Comparison of ENCODE assay signal across 8 cellular contexts in the genomic region with DNA sequence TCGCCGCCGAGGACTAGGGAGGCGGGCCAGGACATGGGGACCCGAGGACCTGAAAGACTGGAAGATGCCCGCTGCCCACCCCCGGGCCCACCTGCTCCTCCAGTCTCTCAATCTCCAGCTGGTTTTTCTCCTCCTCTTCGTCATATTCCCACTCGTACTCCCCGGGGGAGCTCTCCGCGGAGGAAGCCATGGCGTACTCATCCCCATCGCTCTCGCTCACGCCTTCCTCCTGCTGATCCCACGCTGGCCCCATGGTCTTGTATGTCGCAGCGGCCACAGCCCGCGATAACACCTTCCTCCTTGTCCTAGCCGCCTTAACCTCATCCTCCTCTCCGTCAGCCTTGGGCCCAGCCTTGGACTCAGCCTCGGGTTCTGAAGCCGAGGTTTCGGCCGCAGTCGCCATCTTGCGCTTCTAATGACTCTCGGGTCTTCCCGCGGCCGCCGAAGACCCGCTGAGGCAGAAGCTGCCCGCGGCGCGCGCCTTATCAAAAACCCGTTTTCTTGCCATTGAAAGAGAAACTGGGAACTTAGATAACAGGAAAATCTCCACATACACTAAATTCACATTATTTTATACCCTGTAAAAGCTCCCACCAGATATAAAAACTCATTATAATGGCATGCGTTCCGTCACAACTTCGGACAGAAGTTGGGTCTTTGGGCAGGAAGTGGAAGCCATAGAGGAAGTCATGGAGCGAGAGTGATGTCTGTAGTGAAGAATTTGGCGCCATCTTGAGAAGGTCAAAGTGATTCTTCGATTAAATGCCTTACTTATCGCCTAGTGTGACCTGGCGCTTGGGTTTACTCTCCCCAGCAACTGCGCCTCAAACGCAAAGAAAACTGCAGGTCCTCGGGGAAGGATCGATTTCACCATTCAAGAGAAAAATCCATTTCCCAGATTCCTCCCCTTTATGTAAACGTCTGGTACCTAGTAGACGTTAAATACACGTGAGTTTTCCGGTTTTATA. TPM values are rescaled to one million over a fixed set of nuclear protein-coding genes. Genes with fewer than 3 reads are reported as not detected.
A peak's percentile ranks its signal among the peaks of the same experiment; 100 is the strongest.
DNase-seq lines count a peak whose midpoint lies in the region; ATAC-seq and TF ChIP-seq lines count a peak whose summit lies in the region.

A gene with protein sequence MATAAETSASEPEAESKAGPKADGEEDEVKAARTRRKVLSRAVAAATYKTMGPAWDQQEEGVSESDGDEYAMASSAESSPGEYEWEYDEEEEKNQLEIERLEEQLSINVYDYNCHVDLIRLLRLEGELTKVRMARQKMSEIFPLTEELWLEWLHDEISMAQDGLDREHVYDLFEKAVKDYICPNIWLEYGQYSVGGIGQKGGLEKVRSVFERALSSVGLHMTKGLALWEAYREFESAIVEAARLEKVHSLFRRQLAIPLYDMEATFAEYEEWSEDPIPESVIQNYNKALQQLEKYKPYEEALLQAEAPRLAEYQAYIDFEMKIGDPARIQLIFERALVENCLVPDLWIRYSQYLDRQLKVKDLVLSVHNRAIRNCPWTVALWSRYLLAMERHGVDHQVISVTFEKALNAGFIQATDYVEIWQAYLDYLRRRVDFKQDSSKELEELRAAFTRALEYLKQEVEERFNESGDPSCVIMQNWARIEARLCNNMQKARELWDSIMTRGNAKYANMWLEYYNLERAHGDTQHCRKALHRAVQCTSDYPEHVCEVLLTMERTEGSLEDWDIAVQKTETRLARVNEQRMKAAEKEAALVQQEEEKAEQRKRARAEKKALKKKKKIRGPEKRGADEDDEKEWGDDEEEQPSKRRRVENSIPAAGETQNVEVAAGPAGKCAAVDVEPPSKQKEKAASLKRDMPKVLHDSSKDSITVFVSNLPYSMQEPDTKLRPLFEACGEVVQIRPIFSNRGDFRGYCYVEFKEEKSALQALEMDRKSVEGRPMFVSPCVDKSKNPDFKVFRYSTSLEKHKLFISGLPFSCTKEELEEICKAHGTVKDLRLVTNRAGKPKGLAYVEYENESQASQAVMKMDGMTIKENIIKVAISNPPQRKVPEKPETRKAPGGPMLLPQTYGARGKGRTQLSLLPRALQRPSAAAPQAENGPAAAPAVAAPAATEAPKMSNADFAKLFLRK (minus strand): TSS at position 422 of the 968 bp plus-strand sequence. CDS start 19 bp downstream, at position 403.

- DNase-seq in DMS 273 treated with DMSO at 0.1 percent for 48 hours (lab: John Stamatoyannopoulos, UW) (peak; percentile 80), PC-9 (peak; percentile 71 to 79), erythroblast (lab: John Stamatoyannopoulos, UW) (peak; percentile 94 to 97), mucosa of gallbladder (ENCODE audit: low spot score) (peak; percentile 86)
- peak; percentile 84 for DNase-seq in activated T-cell treated with anti-CD3 and anti-CD28 coated beads, Interleukin-2, amount 50 U/mL, for 1 hour
- DNase-seq in stimulated activated CD8-positive, alpha-beta memory T cell treated with anti-CD3 and anti-CD28 coated beads, Interleukin-4, amount 100 ng/mL, for 24 hours (ENCODE audit: low read depth), result peak; percentile 71

- TF ChIP-seq POLR2A in erythroblast (IDR thresholded peaks at IDR 0.05; ENCODE audit: low read length), result peak; percentile 87

- H3K9me2 ChIP-seq in PC-9 (ENCODE audit: insufficient read depth), result no peaks in the 10 kb centered on the region

- peak; percentile 39 for ATAC-seq in GM21528 (IDR thresholded peaks at IDR 0.05; ENCODE audit: low FRiP score, unreplicated experiment)

- H3K9me3 ChIP-seq in PC-9 (ENCODE audit: insufficient read depth, low read depth), result no peaks in the 10 kb centered on the region

- H2AFZ ChIP-seq in PC-9, result peak within 1 kb of the TSS; percentile 93

- TF ChIP-seq RAD21 in Ishikawa (IDR thresholded peaks at IDR 0.05; ENCODE audit: low read depth), result no peak

- H3K36me3 ChIP-seq in PC-9 (ENCODE audit: low read depth), result peaks cover 15% of the 10 kb centered on the region; the same call in 1 of the 2 replicates

- H3K79me2 ChIP-seq in PC-9 (ENCODE audit: low read depth), result peaks cover 70% of the 10 kb centered on the region

- peaks cover 23% of the 10 kb centered on the region for H3K4me1 ChIP-seq in PC-9 (replicated peaks; ENCODE audit: insufficient read depth)

- H4K20me1 ChIP-seq in PC-9 (ENCODE audit: insufficient read depth), result peaks cover 32% of the 10 kb centered on the region

- POLR2A ChIA-PET in PC-9 (lab: Charles Lee; ENCODE audit: unreplicated experiment), result interaction anchor here (0.5 kb wide), 1 partner anchor 1011 kb away, joined by 5 read pairs; no protein-coding TSS in a partner anchor

- CTCF ChIA-PET in PC-9 (lab: Charles Lee), result interaction anchor here (0.7 kb wide), 1 partner anchor 267 kb away, joined by 3 read pairs; no protein-coding TSS in a partner anchor

- TF ChIP-seq CTCF in PC-9 (conservative IDR thresholded peaks at IDR 0.05), result no peak

- TF ChIP-seq EP300 in Ishikawa (IDR thresholded peaks at IDR 0.05; ENCODE audit: borderline replicate concordance), result peak; percentile 34; the same call in 1 of the 2 replicates

- no peaks in the 10 kb centered on the region for H3K27me3 ChIP-seq in PC-9 (ENCODE audit: insufficient read depth, low read depth)

- peaks cover 19% of the 10 kb centered on the region for H3F3A ChIP-seq in PC-9 (ENCODE audit: insufficient read depth, low read depth)

- peak within 1 kb of the TSS; percentile 72 for H3K4me3 ChIP-seq in PC-9

- no TSS peak for BruUV-seq in PC-9 (replicated peaks; lab: Mats Ljungman, UMichigan)

- intact Hi-C loops in PC-9 (cut with micrococcal nuclease; ENCODE audit: unreplicated experiment), result loop anchor here (10.0 kb wide), 1 partner anchor 104 kb away; no protein-coding TSS in a partner anchor

- H3K4me2 ChIP-seq in PC-9, result peak within 1 kb of the TSS; percentile 87

- peak within 1 kb of the TSS; percentile 85 for H3K27ac ChIP-seq in PC-9

TF ChIP-seq in Ishikawa, 13 proteins besides CTCF, POLR2A, EP300 and RAD21:
- TF ChIP-seq CEBPB (IDR thresholded peaks at IDR 0.05) (no peak), ZBTB7A (IDR thresholded peaks at IDR 0.05; ENCODE audit: low read depth) (no peak), CREB1 (IDR thresholded peaks at IDR 0.05; ENCODE audit: low read depth) (peak; percentile 52; the same call in 1 of the 2 replicates), NFIC (IDR thresholded peaks at IDR 0.05) (no peak; the same call in 1 of the 2 replicates), TEAD4 (IDR thresholded peaks at IDR 0.05) (peak; percentile 39; the same call in 1 of the 2 replicates), YY1 (IDR thresholded peaks at IDR 0.05; ENCODE audit: low read depth) (peak; percentile 96), EGR1 (IDR thresholded peaks at IDR 0.05) (peak; percentile 81), FOXM1 (IDR thresholded peaks at IDR 0.05; ENCODE audit: borderline replicate concordance, low read depth) (no peak), TCF12 (IDR thresholded peaks at IDR 0.05; ENCODE audit: low read depth) (0 out of 2 replicates have a peak, but pooled peaks have one; percentile 31), TAF1 (IDR thresholded peaks at IDR 0.05; ENCODE audit: low read depth) (peak; percentile 96)
- TF ChIP-seq, protein P1, sequence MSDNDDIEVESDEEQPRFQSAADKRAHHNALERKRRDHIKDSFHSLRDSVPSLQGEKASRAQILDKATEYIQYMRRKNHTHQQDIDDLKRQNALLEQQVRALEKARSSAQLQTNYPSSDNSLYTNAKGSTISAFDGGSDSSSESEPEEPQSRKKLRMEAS (IDR thresholded peaks at IDR 0.05), result peak; percentile 45; the same call in 1 of the 2 replicates
- TF ChIP-seq, protein P2, sequence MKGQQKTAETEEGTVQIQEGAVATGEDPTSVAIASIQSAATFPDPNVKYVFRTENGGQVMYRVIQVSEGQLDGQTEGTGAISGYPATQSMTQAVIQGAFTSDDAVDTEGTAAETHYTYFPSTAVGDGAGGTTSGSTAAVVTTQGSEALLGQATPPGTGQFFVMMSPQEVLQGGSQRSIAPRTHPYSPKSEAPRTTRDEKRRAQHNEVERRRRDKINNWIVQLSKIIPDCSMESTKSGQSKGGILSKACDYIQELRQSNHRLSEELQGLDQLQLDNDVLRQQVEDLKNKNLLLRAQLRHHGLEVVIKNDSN (IDR thresholded peaks at IDR 0.05), result no peak; the same call in 1 of the 2 replicates
- TF ChIP-seq, protein P3, sequence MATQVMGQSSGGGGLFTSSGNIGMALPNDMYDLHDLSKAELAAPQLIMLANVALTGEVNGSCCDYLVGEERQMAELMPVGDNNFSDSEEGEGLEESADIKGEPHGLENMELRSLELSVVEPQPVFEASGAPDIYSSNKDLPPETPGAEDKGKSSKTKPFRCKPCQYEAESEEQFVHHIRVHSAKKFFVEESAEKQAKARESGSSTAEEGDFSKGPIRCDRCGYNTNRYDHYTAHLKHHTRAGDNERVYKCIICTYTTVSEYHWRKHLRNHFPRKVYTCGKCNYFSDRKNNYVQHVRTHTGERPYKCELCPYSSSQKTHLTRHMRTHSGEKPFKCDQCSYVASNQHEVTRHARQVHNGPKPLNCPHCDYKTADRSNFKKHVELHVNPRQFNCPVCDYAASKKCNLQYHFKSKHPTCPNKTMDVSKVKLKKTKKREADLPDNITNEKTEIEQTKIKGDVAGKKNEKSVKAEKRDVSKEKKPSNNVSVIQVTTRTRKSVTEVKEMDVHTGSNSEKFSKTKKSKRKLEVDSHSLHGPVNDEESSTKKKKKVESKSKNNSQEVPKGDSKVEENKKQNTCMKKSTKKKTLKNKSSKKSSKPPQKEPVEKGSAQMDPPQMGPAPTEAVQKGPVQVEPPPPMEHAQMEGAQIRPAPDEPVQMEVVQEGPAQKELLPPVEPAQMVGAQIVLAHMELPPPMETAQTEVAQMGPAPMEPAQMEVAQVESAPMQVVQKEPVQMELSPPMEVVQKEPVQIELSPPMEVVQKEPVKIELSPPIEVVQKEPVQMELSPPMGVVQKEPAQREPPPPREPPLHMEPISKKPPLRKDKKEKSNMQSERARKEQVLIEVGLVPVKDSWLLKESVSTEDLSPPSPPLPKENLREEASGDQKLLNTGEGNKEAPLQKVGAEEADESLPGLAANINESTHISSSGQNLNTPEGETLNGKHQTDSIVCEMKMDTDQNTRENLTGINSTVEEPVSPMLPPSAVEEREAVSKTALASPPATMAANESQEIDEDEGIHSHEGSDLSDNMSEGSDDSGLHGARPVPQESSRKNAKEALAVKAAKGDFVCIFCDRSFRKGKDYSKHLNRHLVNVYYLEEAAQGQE (IDR thresholded peaks at IDR 0.05; ENCODE audit: low read depth), result no peak

RNA-seq across cellular contexts. Expression of the gene that starts here (rescaled TPM):
- 49.3 and 54.3 TPM in 2 replicates for total RNA-seq in PC-9 (2021)
- 42.3 TPM for total RNA-seq in mucosa of gallbladder

Comparison
In these comparisons a context has a peak if more than half of its experiments do, and no peak if none do; other contexts are left out.
1. Peak in every context shown above with its lines: DNase-seq, ATAC-seq, H3K4me3 ChIP-seq and H3K27ac ChIP-seq.